In the genomic region with DNA sequence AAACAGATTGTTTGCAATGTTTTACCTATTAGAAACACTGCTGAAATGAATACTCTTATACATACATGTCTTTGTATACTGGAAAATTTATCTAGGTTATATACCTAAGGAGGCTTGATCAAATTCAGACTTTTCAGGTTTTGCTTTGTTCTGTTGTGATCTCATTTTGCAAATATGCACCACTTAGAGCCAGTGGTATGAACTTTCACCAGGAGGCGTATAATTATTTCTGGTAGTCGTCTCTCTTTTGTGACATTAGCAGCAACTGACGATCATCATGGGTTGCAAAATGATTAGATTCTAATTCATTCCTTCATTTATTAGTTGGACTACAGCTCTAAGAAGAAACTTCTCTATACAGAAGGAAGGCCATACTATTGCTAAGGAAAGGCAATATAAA, we compare ENCODE assay signal across 1 cellular context.
TF ChIP-seq lines count a peak whose summit lies in the region.

No MANE protein-coding gene starts in this region.

TF ChIP-seq in WTC11, 78 proteins besides CTCF, POLR2A, EP300 and RAD21 (continued from another document):
- TF ChIP-seq ZNF232 (CRISPR knock-in tag; IDR thresholded peaks at IDR 0.05), result no peak
- TF ChIP-seq, protein P1, sequence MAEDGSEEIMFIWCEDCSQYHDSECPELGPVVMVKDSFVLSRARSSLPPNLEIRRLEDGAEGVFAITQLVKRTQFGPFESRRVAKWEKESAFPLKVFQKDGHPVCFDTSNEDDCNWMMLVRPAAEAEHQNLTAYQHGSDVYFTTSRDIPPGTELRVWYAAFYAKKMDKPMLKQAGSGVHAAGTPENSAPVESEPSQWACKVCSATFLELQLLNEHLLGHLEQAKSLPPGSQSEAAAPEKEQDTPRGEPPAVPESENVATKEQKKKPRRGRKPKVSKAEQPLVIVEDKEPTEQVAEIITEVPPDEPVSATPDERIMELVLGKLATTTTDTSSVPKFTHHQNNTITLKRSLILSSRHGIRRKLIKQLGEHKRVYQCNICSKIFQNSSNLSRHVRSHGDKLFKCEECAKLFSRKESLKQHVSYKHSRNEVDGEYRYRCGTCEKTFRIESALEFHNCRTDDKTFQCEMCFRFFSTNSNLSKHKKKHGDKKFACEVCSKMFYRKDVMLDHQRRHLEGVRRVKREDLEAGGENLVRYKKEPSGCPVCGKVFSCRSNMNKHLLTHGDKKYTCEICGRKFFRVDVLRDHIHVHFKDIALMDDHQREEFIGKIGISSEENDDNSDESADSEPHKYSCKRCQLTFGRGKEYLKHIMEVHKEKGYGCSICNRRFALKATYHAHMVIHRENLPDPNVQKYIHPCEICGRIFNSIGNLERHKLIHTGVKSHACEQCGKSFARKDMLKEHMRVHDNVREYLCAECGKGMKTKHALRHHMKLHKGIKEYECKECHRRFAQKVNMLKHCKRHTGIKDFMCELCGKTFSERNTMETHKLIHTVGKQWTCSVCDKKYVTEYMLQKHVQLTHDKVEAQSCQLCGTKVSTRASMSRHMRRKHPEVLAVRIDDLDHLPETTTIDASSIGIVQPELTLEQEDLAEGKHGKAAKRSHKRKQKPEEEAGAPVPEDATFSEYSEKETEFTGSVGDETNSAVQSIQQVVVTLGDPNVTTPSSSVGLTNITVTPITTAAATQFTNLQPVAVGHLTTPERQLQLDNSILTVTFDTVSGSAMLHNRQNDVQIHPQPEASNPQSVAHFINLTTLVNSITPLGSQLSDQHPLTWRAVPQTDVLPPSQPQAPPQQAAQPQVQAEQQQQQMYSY (CRISPR knock-in tag; IDR thresholded peaks at IDR 0.05), result no peak
- TF ChIP-seq JAZF1 (CRISPR knock-in tag; IDR thresholded peaks at IDR 0.05), result no peak
- TF ChIP-seq OVOL2 (CRISPR knock-in tag; IDR thresholded peaks at IDR 0.05; ENCODE audit: borderline replicate concordance), result no peak
- TF ChIP-seq KAT7 (CRISPR knock-in tag; IDR thresholded peaks at IDR 0.05; ENCODE audit: borderline replicate concordance), result no peak
- TF ChIP-seq E2F5 (CRISPR knock-in tag; IDR thresholded peaks at IDR 0.05), result no peak
- no peak for TF ChIP-seq ZNF219 (CRISPR knock-in tag; IDR thresholded peaks at IDR 0.05; ENCODE audit: borderline replicate concordance)
- TF ChIP-seq, protein P2, sequence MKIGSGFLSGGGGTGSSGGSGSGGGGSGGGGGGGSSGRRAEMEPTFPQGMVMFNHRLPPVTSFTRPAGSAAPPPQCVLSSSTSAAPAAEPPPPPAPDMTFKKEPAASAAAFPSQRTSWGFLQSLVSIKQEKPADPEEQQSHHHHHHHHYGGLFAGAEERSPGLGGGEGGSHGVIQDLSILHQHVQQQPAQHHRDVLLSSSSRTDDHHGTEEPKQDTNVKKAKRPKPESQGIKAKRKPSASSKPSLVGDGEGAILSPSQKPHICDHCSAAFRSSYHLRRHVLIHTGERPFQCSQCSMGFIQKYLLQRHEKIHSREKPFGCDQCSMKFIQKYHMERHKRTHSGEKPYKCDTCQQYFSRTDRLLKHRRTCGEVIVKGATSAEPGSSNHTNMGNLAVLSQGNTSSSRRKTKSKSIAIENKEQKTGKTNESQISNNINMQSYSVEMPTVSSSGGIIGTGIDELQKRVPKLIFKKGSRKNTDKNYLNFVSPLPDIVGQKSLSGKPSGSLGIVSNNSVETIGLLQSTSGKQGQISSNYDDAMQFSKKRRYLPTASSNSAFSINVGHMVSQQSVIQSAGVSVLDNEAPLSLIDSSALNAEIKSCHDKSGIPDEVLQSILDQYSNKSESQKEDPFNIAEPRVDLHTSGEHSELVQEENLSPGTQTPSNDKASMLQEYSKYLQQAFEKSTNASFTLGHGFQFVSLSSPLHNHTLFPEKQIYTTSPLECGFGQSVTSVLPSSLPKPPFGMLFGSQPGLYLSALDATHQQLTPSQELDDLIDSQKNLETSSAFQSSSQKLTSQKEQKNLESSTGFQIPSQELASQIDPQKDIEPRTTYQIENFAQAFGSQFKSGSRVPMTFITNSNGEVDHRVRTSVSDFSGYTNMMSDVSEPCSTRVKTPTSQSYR (CRISPR knock-in tag; IDR thresholded peaks at IDR 0.05), result no peak
